ENCODE assay signal across 9 cellular contexts in genomic region chr11:114026355-114026754, GRCh38. TPM values are rescaled to one million over a fixed set of nuclear protein-coding genes. Genes with fewer than 3 reads are reported as not detected.
DNase-seq lines count a peak whose midpoint lies in the region; ATAC-seq and TF ChIP-seq lines count a peak whose summit lies in the region.
"Had no signal": no experiment of that assay in that cellular context is flagged by ENCODE, and none has a peak within 500 bp of the region (broad histone marks: within the 10 kb centered on the region; RNA-seq: fewer than 3 reads in every experiment).

No MANE protein-coding gene starts in this region.

- no peak for TF ChIP-seq CTCF in esophagus squamous epithelium (IDR thresholded peaks at IDR 0.05)

- DNase-seq in A172 (ENCODE audit: low spot score): peak; percentile 5
- peak; percentile 58 for DNase-seq in GDM1 (lab: John Stamatoyannopoulos, UW)
- DNase-seq in glomerular visceral epithelial cell (ENCODE audit: extremely low spot score): peak; percentile 2
- no peak for DNase-seq in NCI-H345 (lab: John Stamatoyannopoulos, UW)
- DNase-seq in esophagus squamous epithelium (lab: John Stamatoyannopoulos, UW): no peak
- no peak for DNase-seq in activated T-cell treated with anti-CD3 and anti-CD28 coated beads for 4 hours

- TF ChIP-seq POLR2A in esophagus squamous epithelium (IDR thresholded peaks at IDR 0.05): no peak

- H3K36me3 ChIP-seq in esophagus squamous epithelium: no peaks in the 10 kb centered on the region

- ATAC-seq in SK-N-SH treated with all-trans-retinoic acid at 6 μM for 48 hours (peak; percentile 40; the same call in 2 of the 3 replicates), GM18498 (IDR thresholded peaks at IDR 0.05; ENCODE audit: unreplicated experiment) (no peak)

- H3K27ac ChIP-seq in esophagus squamous epithelium: no peak overlapping the region

- intact Hi-C loops in esophagus squamous epithelium (cut with DNase I): no loop called here

- no peaks in the 10 kb centered on the region for H3K4me1 ChIP-seq in esophagus squamous epithelium

- no peaks in the 10 kb centered on the region for H3K9me3 ChIP-seq in esophagus squamous epithelium

- no peak overlapping the region for H3K4me3 ChIP-seq in esophagus squamous epithelium

- WGBS in esophagus squamous epithelium, 2 donors: 44 to 56% methylated on average over 1 of the region's 1 CpG

- H3K27me3 ChIP-seq in esophagus squamous epithelium: peaks cover 0 to 32% (median 0%) of the 10 kb centered on the region in 4 donors

TF ChIP-seq in SK-N-SH treated with all-trans-retinoic acid at 6 μM for 48 hours, 23 proteins besides CTCF, POLR2A, EP300 and RAD21:
- no peak for TF ChIP-seq ZNF8 (CRISPR knock-in tag; IDR thresholded peaks at IDR 0.05)
- TF ChIP-seq, protein P1, sequence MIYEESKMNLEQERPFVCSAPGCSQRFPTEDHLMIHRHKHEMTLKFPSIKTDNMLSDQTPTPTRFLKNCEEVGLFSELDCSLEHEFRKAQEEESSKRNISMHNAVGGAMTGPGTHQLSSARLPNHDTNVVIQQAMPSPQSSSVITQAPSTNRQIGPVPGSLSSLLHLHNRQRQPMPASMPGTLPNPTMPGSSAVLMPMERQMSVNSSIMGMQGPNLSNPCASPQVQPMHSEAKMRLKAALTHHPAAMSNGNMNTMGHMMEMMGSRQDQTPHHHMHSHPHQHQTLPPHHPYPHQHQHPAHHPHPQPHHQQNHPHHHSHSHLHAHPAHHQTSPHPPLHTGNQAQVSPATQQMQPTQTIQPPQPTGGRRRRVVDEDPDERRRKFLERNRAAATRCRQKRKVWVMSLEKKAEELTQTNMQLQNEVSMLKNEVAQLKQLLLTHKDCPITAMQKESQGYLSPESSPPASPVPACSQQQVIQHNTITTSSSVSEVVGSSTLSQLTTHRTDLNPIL (CRISPR knock-in tag; IDR thresholded peaks at IDR 0.05; ENCODE audit: low read depth): no peak
- no peak for TF ChIP-seq ARNTL (CRISPR knock-in tag; IDR thresholded peaks at IDR 0.05; ENCODE audit: borderline replicate concordance, low read depth)

RNA-seq across cellular contexts. Expression of gene ZBTB16, which starts 33.2 kb away (rescaled TPM):
- total RNA-seq in A172 (2014; rRNA removed; shearing (Covaris generic)): not detected in 2 replicates
- 100 to 1,000 TPM in 1 of 4 donors, 10 to 100 TPM in 3; 10.4 to 137 (median 18.8) TPM for total RNA-seq in esophagus squamous epithelium

RNA-seq across cellular contexts. Expression of gene HTR3A, which starts 51.4 kb away (rescaled TPM):
- not detected in 2 replicates for total RNA-seq in A172 (2014; rRNA removed; shearing (Covaris generic))
- total RNA-seq in esophagus squamous epithelium: not detected
- total RNA-seq: activated CD8-positive, alpha-beta memory T cell treated with anti-CD3 and anti-CD28 coated beads for 36 hours had no signal

Comparison
In these comparisons a context has a peak if more than half of its experiments do, and no peak if none do; other contexts are left out.
1. DNase-seq: peak in A172 (single experiment), GDM1 (single experiment) and glomerular visceral epithelial cell (single experiment); none in NCI-H345 (single experiment), esophagus squamous epithelium (single experiment) and activated T-cell treated with anti-CD3 and anti-CD28 coated beads for 4 hours (single experiment).
2. RNA of gene ZBTB16, which starts 33.2 kb away (total RNA-seq): 10.4 to 137 TPM in esophagus squamous epithelium; not detected in A172; every median in the first group is over 10 times any median in the second.